Comparison of ENCODE assay signal across 13 cellular contexts in genomic region chr15:62732078-62732477, GRCh38.
"Had no signal": no experiment of that assay in that cellular context is flagged by ENCODE, and none has a peak within 500 bp of the region (broad histone marks: within the 10 kb centered on the region; RNA-seq: fewer than 3 reads in every experiment).

No MANE protein-coding gene starts in this region.

- H3K27me3 ChIP-seq: cardiac muscle cell, tibial artery had no signal

- DNase-seq: activated CD4-positive, alpha-beta memory T cell treated with anti-CD3 and anti-CD28 coated beads for 36 hours; activated gamma-delta T cell treated with Interleukin-2 at 50 U/mL for 16 hours; activated naive CD8-positive, alpha-beta T cell treated with anti-CD3 and anti-CD28 coated beads, Interleukin-2, amount 10 ng/mL, durations not matched to agents 7 days and 5 days; activated T-cell treated with anti-CD3 and anti-CD28 coated beads, Interleukin-2, amount 50 U/mL, for 48 hours; immature natural killer cell; left cardiac atrium; lower lobe of right lung; naive B cell; posterior cingulate gyrus; tibial artery had no signal

- H3K27ac Mint-ChIP-seq: activated CD4-positive, alpha-beta memory T cell treated with anti-CD3 and anti-CD28 coated beads for 36 hours; activated naive CD8-positive, alpha-beta T cell treated with anti-CD3 and anti-CD28 coated beads, Interleukin-2, amount 10 ng/mL, durations not matched to agents 7 days and 5 days; immature natural killer cell; naive B cell had no signal

- H3K27ac ChIP-seq: cardiac muscle cell, lower lobe of right lung, tibial artery, VCaP had no signal

- H3K4me3 Mint-ChIP-seq: activated CD4-positive, alpha-beta memory T cell treated with anti-CD3 and anti-CD28 coated beads for 36 hours; activated naive CD8-positive, alpha-beta T cell treated with anti-CD3 and anti-CD28 coated beads, Interleukin-2, amount 10 ng/mL, durations not matched to agents 7 days and 5 days; immature natural killer cell; naive B cell had no signal

- H3K36me3 ChIP-seq: cardiac muscle cell, lower lobe of right lung had no signal

- H3K4me1 ChIP-seq: lower lobe of right lung, tibial artery had no signal

- H3K9me3 Mint-ChIP-seq: activated CD4-positive, alpha-beta memory T cell treated with anti-CD3 and anti-CD28 coated beads for 36 hours; immature natural killer cell had no signal

- H3K4me1 Mint-ChIP-seq: activated naive CD8-positive, alpha-beta T cell treated with anti-CD3 and anti-CD28 coated beads, Interleukin-2, amount 10 ng/mL, durations not matched to agents 7 days and 5 days; immature natural killer cell; naive B cell had no signal

- H3K4me3 ChIP-seq: cardiac muscle cell, lower lobe of right lung, smooth muscle cell, tibial artery had no signal

- H3K36me3 Mint-ChIP-seq: activated CD4-positive, alpha-beta memory T cell treated with anti-CD3 and anti-CD28 coated beads for 36 hours; activated naive CD8-positive, alpha-beta T cell treated with anti-CD3 and anti-CD28 coated beads, Interleukin-2, amount 10 ng/mL, durations not matched to agents 7 days and 5 days; immature natural killer cell had no signal

- H3K9me3 ChIP-seq: lower lobe of right lung, tibial artery had no signal
